1 cellular context compared by ENCODE assay signal in the genomic region with DNA sequence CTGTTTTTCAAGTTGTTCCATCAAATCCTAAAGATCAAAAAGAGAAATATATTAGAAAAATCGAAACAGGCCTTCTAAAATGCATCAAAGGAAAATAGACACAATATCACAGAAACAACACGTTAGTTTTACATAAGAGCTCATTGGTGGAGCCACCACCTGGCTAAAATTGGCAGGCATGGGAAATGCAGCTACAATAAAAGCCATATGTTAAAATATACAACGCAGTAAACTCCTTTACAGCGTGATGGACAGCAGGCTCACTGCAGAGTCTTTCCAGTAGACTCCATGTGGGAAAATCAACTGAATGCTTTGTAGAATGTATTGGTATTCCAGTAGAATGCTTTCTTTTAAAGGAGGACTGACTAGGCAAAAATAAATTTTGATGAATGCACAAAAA.
TF ChIP-seq lines count a peak whose summit lies in the region.

No MANE protein-coding gene starts in this region.

TF ChIP-seq in WTC11, 78 proteins besides CTCF, POLR2A, EP300 and RAD21 (continued from another document):
- TF ChIP-seq AFF4 (CRISPR knock-in tag; IDR thresholded peaks at IDR 0.05; ENCODE audit: borderline replicate concordance) (no peak), RORB (CRISPR knock-in tag; IDR thresholded peaks at IDR 0.05) (no peak), ZNF423 (CRISPR knock-in tag; IDR thresholded peaks at IDR 0.05) (no peak), SMAD4 (CRISPR knock-in tag; IDR thresholded peaks at IDR 0.05) (no peak), SOX15 (CRISPR knock-in tag; IDR thresholded peaks at IDR 0.05) (no peak), FOXK1 (CRISPR knock-in tag; IDR thresholded peaks at IDR 0.05) (no peak), MYBL2 (CRISPR knock-in tag; IDR thresholded peaks at IDR 0.05) (no peak)
- TF ChIP-seq, protein P1, sequence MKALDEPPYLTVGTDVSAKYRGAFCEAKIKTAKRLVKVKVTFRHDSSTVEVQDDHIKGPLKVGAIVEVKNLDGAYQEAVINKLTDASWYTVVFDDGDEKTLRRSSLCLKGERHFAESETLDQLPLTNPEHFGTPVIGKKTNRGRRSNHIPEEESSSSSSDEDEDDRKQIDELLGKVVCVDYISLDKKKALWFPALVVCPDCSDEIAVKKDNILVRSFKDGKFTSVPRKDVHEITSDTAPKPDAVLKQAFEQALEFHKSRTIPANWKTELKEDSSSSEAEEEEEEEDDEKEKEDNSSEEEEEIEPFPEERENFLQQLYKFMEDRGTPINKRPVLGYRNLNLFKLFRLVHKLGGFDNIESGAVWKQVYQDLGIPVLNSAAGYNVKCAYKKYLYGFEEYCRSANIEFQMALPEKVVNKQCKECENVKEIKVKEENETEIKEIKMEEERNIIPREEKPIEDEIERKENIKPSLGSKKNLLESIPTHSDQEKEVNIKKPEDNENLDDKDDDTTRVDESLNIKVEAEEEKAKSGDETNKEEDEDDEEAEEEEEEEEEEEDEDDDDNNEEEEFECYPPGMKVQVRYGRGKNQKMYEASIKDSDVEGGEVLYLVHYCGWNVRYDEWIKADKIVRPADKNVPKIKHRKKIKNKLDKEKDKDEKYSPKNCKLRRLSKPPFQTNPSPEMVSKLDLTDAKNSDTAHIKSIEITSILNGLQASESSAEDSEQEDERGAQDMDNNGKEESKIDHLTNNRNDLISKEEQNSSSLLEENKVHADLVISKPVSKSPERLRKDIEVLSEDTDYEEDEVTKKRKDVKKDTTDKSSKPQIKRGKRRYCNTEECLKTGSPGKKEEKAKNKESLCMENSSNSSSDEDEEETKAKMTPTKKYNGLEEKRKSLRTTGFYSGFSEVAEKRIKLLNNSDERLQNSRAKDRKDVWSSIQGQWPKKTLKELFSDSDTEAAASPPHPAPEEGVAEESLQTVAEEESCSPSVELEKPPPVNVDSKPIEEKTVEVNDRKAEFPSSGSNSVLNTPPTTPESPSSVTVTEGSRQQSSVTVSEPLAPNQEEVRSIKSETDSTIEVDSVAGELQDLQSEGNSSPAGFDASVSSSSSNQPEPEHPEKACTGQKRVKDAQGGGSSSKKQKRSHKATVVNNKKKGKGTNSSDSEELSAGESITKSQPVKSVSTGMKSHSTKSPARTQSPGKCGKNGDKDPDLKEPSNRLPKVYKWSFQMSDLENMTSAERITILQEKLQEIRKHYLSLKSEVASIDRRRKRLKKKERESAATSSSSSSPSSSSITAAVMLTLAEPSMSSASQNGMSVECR (CRISPR knock-in tag; IDR thresholded peaks at IDR 0.05; ENCODE audit: borderline replicate concordance) = no peak
- TF ChIP-seq, protein P2, sequence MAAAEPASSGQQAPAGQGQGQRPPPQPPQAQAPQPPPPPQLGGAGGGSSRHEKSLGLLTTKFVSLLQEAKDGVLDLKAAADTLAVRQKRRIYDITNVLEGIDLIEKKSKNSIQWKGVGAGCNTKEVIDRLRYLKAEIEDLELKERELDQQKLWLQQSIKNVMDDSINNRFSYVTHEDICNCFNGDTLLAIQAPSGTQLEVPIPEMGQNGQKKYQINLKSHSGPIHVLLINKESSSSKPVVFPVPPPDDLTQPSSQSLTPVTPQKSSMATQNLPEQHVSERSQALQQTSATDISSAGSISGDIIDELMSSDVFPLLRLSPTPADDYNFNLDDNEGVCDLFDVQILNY (CRISPR knock-in tag; IDR thresholded peaks at IDR 0.05) = no peak
- TF ChIP-seq, protein P3, sequence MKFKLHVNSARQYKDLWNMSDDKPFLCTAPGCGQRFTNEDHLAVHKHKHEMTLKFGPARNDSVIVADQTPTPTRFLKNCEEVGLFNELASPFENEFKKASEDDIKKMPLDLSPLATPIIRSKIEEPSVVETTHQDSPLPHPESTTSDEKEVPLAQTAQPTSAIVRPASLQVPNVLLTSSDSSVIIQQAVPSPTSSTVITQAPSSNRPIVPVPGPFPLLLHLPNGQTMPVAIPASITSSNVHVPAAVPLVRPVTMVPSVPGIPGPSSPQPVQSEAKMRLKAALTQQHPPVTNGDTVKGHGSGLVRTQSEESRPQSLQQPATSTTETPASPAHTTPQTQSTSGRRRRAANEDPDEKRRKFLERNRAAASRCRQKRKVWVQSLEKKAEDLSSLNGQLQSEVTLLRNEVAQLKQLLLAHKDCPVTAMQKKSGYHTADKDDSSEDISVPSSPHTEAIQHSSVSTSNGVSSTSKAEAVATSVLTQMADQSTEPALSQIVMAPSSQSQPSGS (CRISPR knock-in tag; IDR thresholded peaks at IDR 0.05; ENCODE audit: borderline replicate concordance, low read depth) = no peak
